In genomic region chr3:57889807-57890206, GRCh38 we compare ENCODE assay signal across 19 cellular contexts.
A peak's percentile ranks its signal among the peaks of the same experiment; 100 is the strongest.
DNase-seq lines count a peak whose midpoint lies in the region; ATAC-seq and TF ChIP-seq lines count a peak whose summit lies in the region.
"Had no signal": no experiment of that assay in that cellular context is flagged by ENCODE, and none has a peak within 500 bp of the region (broad histone marks: within the 10 kb centered on the region; RNA-seq: fewer than 3 reads in every experiment).

No MANE protein-coding gene starts in this region.

- H3K4ac ChIP-seq in IMR-90 (ENCODE audit: low read depth, low read length), result no peak overlapping the region

- no peak overlapping the region for H3K27ac ChIP-seq in IMR-90 (ENCODE audit: insufficient read depth, low read length)
- peak overlapping the region; percentile 13 to 78 (median 60) for H3K27ac ChIP-seq in esophagus squamous epithelium
- H3K27ac ChIP-seq in stomach smooth muscle (ENCODE audit: low read length), result peak overlapping the region; percentile 85
- H3K27ac ChIP-seq: right lobe of liver had no signal

- H2BK20ac ChIP-seq in IMR-90 (ENCODE audit: low read depth, low read length), result no peak overlapping the region

- H3K9me3 Mint-ChIP-seq in endothelial cell (ENCODE audit: unreplicated experiment), result no peaks in the 10 kb centered on the region
- H3K9me3 Mint-ChIP-seq: activated CD4-positive, alpha-beta memory T cell treated with anti-CD3 and anti-CD28 coated beads for 36 hours; activated naive CD8-positive, alpha-beta T cell treated with anti-CD3 and anti-CD28 coated beads, Interleukin-2, amount 50 U/mL, for 24 hours; HFFc6 had no signal

- H2BK120ac ChIP-seq in IMR-90 (ENCODE audit: low read depth, low read length), result no peak overlapping the region

- no peak overlapping the region for H3K18ac ChIP-seq in IMR-90 (ENCODE audit: low read depth, low read length)

- H3K9ac ChIP-seq in IMR-90 (ENCODE audit: low read depth, low read length) (no peak overlapping the region), stomach smooth muscle (ENCODE audit: low read length in 2 of 2) (peak overlapping the region; percentile 94 to 99)

- H3K27me3 Mint-ChIP-seq in endothelial cell (ENCODE audit: unreplicated experiment), result no peaks in the 10 kb centered on the region
- H3K27me3 Mint-ChIP-seq: activated CD4-positive, alpha-beta memory T cell treated with anti-CD3 and anti-CD28 coated beads for 36 hours; activated naive CD8-positive, alpha-beta T cell treated with anti-CD3 and anti-CD28 coated beads, Interleukin-2, amount 50 U/mL, for 24 hours; naive B cell had no signal

- TF ChIP-seq POLR2A in IMR-90 (IDR thresholded peaks at IDR 0.05; ENCODE audit: low read depth, low read length) (no peak), esophagus squamous epithelium (IDR thresholded peaks at IDR 0.05) (peak in 2 of 4 donors; percentile 18 to 43)

- peaks cover 0 to 3% of the 10 kb centered on the region in 2 experiments; a peak in 1 of 4 replicates for H3K79me1 ChIP-seq in IMR-90 (ENCODE audit: low read depth in 1 of 2, low read length in 2 of 2)

- H2AK5ac ChIP-seq in IMR-90 (ENCODE audit: low read depth, low read length), result no peak overlapping the region

- no peak overlapping the region for H4K91ac ChIP-seq in IMR-90 (ENCODE audit: insufficient read depth, low read depth, low read length)

- no peak overlapping the region for H2AFZ ChIP-seq in IMR-90 (replicated peaks; ENCODE audit: low read length, poor library complexity)

- H3K4me1 ChIP-seq in IMR-90 (ENCODE audit: control insufficient read depth, insufficient read depth, low read length) (no peaks in the 10 kb centered on the region), esophagus squamous epithelium (no peaks in the 10 kb centered on the region), stomach smooth muscle (ENCODE audit: control insufficient read depth, insufficient read depth, low read length) (no peaks in the 10 kb centered on the region)
- H3K4me1 ChIP-seq: right lobe of liver had no signal

- no peak overlapping the region for H3K56ac ChIP-seq in IMR-90 (ENCODE audit: extremely low read depth, insufficient read depth, low read length)

- BruUV-seq in IMR-90 (replicated peaks; lab: Mats Ljungman, UMichigan), result no TSS peak

- in situ Hi-C loops in IMR-90 (cut with MboI; ENCODE audit: low sequenced_read_pairs), result no loop called here

- no peak overlapping the region for H3K14ac ChIP-seq in IMR-90 (replicated peaks; ENCODE audit: low read depth, low read length)

- peak; percentile 67 for ATAC-seq in IMR-90 (ENCODE audit: low read depth)
- no peak for ATAC-seq in HG03280 (IDR thresholded peaks at IDR 0.05; ENCODE audit: unreplicated experiment)
- ATAC-seq in GM19467 (IDR thresholded peaks at IDR 0.05; ENCODE audit: unreplicated experiment), result no peak
- ATAC-seq: activated naive CD8-positive, alpha-beta T cell treated with anti-CD3 and anti-CD28 coated beads, Interleukin-2, amount 50 U/mL, for 24 hours; left colon; right lobe of liver had no signal

- dilution Hi-C loops in IMR-90 (cut with HindIII; ENCODE audit: low sequenced_read_pairs, unreplicated experiment), result no loop called here

- CTCF ChIA-PET in IMR-90 (lab: Yijun Ruan, JAX), result interaction anchor here (0.6 kb wide), 1 partner anchor 328 kb away, joined by 4 read pairs; no protein-coding TSS in a partner anchor

- no peak overlapping the region for H3K27ac Mint-ChIP-seq in endothelial cell (ENCODE audit: unreplicated experiment)
- H3K27ac Mint-ChIP-seq: activated CD4-positive, alpha-beta memory T cell treated with anti-CD3 and anti-CD28 coated beads for 36 hours; activated naive CD8-positive, alpha-beta T cell treated with anti-CD3 and anti-CD28 coated beads, Interleukin-2, amount 50 U/mL, for 24 hours; HFFc6; naive B cell had no signal

- peak; percentile 18 for DNase-seq in IMR-90
- DNase-seq in esophagus squamous epithelium (lab: John Stamatoyannopoulos, UW), result no peak
- peak; percentile 16 for DNase-seq in medulla oblongata (ENCODE audit: extremely low spot score)
- no peak for DNase-seq in hypothalamus (lab: John Stamatoyannopoulos, UW)
- no peak for DNase-seq in endothelial cell (ENCODE audit: low spot score)
- DNase-seq: activated CD4-positive, alpha-beta memory T cell treated with anti-CD3 and anti-CD28 coated beads for 36 hours; activated naive CD8-positive, alpha-beta T cell treated with anti-CD3 and anti-CD28 coated beads, Interleukin-2, amount 50 U/mL, for 24 hours; HFFc6; hippocampal formation; left colon; naive B cell; NCI-H1092; NCI-H2171; NCI-H82; right lobe of liver; stimulated activated CD4-positive, alpha-beta T cell treated with anti-CD3 and anti-CD28 coated beads, Interleukin-2, amount 100 ng/mL, for 48 hours had no signal

- 46% methylated on average over 4 of the region's 6 CpGs; no CpG with 5 or more reads in 1 of the 2 experiments for WGBS in IMR-90 (ENCODE audit: extremely low coverage in 2 of 2, insufficient read length in 1 of 2), 2 experiments
- WGBS in esophagus squamous epithelium, 2 donors, result 62 to 73% methylated on average over 6 of the region's 6 CpGs

- H3K27me3 ChIP-seq in IMR-90 (ENCODE audit: control insufficient read depth, insufficient read depth, low read length) (no peaks in the 10 kb centered on the region), esophagus squamous epithelium (no peaks in the 10 kb centered on the region), stomach smooth muscle (ENCODE audit: control insufficient read depth in 1 of 2, insufficient read depth in 2 of 2, low read length in 2 of 2) (no peaks in the 10 kb centered on the region)
- H3K27me3 ChIP-seq: right lobe of liver had no signal

- no peak overlapping the region for H4K5ac ChIP-seq in IMR-90 (ENCODE audit: low read depth, low read length)

- no peak overlapping the region for H3K4me3 Mint-ChIP-seq in endothelial cell (ENCODE audit: unreplicated experiment)
- H3K4me3 Mint-ChIP-seq: activated CD4-positive, alpha-beta memory T cell treated with anti-CD3 and anti-CD28 coated beads for 36 hours; activated naive CD8-positive, alpha-beta T cell treated with anti-CD3 and anti-CD28 coated beads, Interleukin-2, amount 50 U/mL, for 24 hours; HFFc6; naive B cell had no signal

- H3K9me3 ChIP-seq in IMR-90 (ENCODE audit: control insufficient read depth, insufficient read depth, low read length), result no peaks in the 10 kb centered on the region
- no peaks in the 10 kb centered on the region for H3K9me3 ChIP-seq in esophagus squamous epithelium
- H3K9me3 ChIP-seq in stomach smooth muscle (ENCODE audit: control insufficient read depth in 2 of 2, low read length in 2 of 2), result no peaks in the 10 kb centered on the region
- H3K9me3 ChIP-seq: right lobe of liver had no signal

- H4K20me1 ChIP-seq in IMR-90 (ENCODE audit: insufficient read depth, low read length), result no peaks in the 10 kb centered on the region

- TF ChIP-seq CTCF in IMR-90 (conservative IDR thresholded peaks at IDR 0.05; ENCODE audit: low read depth, low read length) (no peak), esophagus squamous epithelium (IDR thresholded peaks at IDR 0.05) (no peak), endothelial cell (IDR thresholded peaks at IDR 0.05; ENCODE audit: unreplicated experiment) (no peak)

- no peak overlapping the region for H3K23ac ChIP-seq in IMR-90 (ENCODE audit: low read depth, low read length)

- H2AK9ac ChIP-seq in IMR-90 (replicated peaks; ENCODE audit: low read depth, low read length, poor library complexity), result no peak overlapping the region

- POLR2A ChIA-PET in IMR-90 (lab: Charles Lee; ENCODE audit: unreplicated experiment), result no interaction called here

- no peak for TF ChIP-seq RAD21 in IMR-90 (IDR thresholded peaks at IDR 0.05; ENCODE audit: low read length)

- H3K9me1 ChIP-seq in IMR-90 (ENCODE audit: insufficient read depth, low read length), result no peaks in the 10 kb centered on the region

- H4K8ac ChIP-seq in IMR-90 (ENCODE audit: low read depth in 2 of 2, low read length in 2 of 2), result no peak overlapping the region

- H3K36me3 ChIP-seq in IMR-90 (ENCODE audit: control insufficient read depth, insufficient read depth, low read length), result peaks cover 5% of the 10 kb centered on the region
- peaks cover 0 to 48% (median 0%) of the 10 kb centered on the region in 3 donors for H3K36me3 ChIP-seq in esophagus squamous epithelium
- peaks cover 0 to 5% of the 10 kb centered on the region in 2 donors for H3K36me3 ChIP-seq in stomach smooth muscle (ENCODE audit: control insufficient read depth in 2 of 2, insufficient read depth in 2 of 2, low read length in 2 of 2)

- intact Hi-C loops in IMR-90 (cut with micrococcal nuclease), result no loop called here
- intact Hi-C loops in esophagus squamous epithelium (cut with DNase I), result no loop called here

- H3K4me2 ChIP-seq in IMR-90 (ENCODE audit: low read depth, low read length), result 0 out of 2 replicates have a peak overlapping the region, but pooled peaks have one; percentile 47

- no peak overlapping the region for H2BK5ac ChIP-seq in IMR-90 (ENCODE audit: low read depth, low read length, poor library complexity, severe bottlenecking)

- H3K36me3 Mint-ChIP-seq in endothelial cell (ENCODE audit: low read depth, unreplicated experiment), result peaks cover 10% of the 10 kb centered on the region

- H2BK15ac ChIP-seq in IMR-90 (ENCODE audit: low read depth, low read length), result no peak overlapping the region

- H3K4me3 ChIP-seq in IMR-90 (ENCODE audit: insufficient read depth, low read depth, low read length), result no peak overlapping the region
- H3K4me3 ChIP-seq in esophagus squamous epithelium, result peak overlapping the region in 3 of 4 donors; percentile 24 to 47 (median 32)
- peak overlapping the region; percentile 71 to 87 for H3K4me3 ChIP-seq in stomach smooth muscle (ENCODE audit: low read length in 2 of 2)
- H3K4me3 ChIP-seq: right lobe of liver had no signal

- H3K4me1 Mint-ChIP-seq in endothelial cell (ENCODE audit: unreplicated experiment), result no peaks in the 10 kb centered on the region
- H3K4me1 Mint-ChIP-seq: naive B cell had no signal

TF ChIP-seq in IMR-90, 13 proteins besides CTCF, POLR2A, EP300 and RAD21 (continues in another document):
- TF ChIP-seq RFX5 (IDR thresholded peaks at IDR 0.05; ENCODE audit: low read depth, low read length) (no peak), NFE2L2 (IDR thresholded peaks at IDR 0.05; ENCODE audit: low read depth, low read length) (no peak), MAZ (IDR thresholded peaks at IDR 0.05; ENCODE audit: borderline replicate concordance, low read depth, low read length) (no peak), MXI1 (IDR thresholded peaks at IDR 0.05; ENCODE audit: borderline replicate concordance, low read depth, low read length) (no peak), CHD1 (IDR thresholded peaks at IDR 0.05; ENCODE audit: low read depth, low read length) (no peak), USF2 (IDR thresholded peaks at IDR 0.05; ENCODE audit: low read depth, low read length) (no peak), CEBPB (IDR thresholded peaks at IDR 0.05; ENCODE audit: low read depth, low read length) (no peak), SMC3 (IDR thresholded peaks at IDR 0.05; ENCODE audit: low read depth, low read length) (no peak)

Comparison
In these comparisons a context has a peak if more than half of its experiments do, and no peak if none do; other contexts are left out.
1. DNase-seq: peak in IMR-90 (single experiment) and medulla oblongata (single experiment); none in esophagus squamous epithelium (single experiment), hypothalamus (0 of 51) and endothelial cell (single experiment).